In the genomic region with DNA sequence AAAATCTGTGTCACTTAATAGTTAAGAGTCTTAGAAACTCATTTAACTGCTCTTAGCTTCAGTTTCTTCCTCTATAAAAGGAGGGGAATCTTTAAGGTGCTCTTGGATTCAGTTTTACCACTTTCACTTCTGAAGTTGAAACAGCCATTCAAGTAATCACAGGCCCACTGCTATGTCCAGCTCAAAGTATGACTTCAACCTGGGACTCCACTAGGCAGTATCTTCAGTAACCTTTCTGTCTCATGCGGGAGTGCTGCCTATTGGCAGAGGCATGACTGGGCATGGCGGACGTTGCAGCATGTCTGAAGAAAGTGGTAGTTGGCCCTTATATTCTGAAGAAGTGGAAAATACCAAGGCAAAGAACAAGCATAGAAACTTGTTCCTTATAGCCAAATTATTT, we compare ENCODE assay signal across 29 cellular contexts.
"Had no signal": no experiment of that assay in that cellular context is flagged by ENCODE, and none has a peak within 500 bp of the region (broad histone marks: within the 10 kb centered on the region; RNA-seq: fewer than 3 reads in every experiment).

No MANE protein-coding gene starts in this region.

- H3K4me3 Mint-ChIP-seq: activated CD4-positive, alpha-beta T cell treated with anti-CD3 and anti-CD28 coated beads, Interleukin-2, amount 10 ng/mL, durations not matched to agents 24 days and 14 days; activated CD8-positive, alpha-beta T cell treated with anti-CD3 and anti-CD28 coated beads, Interleukin-2, amount 10 ng/mL, durations not matched to agents 7 days and 5 days; activated naive CD4-positive, alpha-beta T cell treated with anti-CD3 and anti-CD28 coated beads for 36 hours; activated T-cell treated with anti-CD3 and anti-CD28 coated beads, Interleukin-2, amount 50 U/mL, for 4 hours; activated T-helper 1 cell treated with anti-CD3 and anti-CD28 coated beads, Interleukin-12 subunit alpha, Interleukin-12 subunit beta, Interleukin-2, Interleukin-4 antibody, amounts not matched to agents 30 ng/mL and 10 ng/mL and 1 ng/mL, durations not matched to agents 14 hours and 24 hours and 36 hours; T-helper 1 cell treated with Interleukin-12 subunit alpha and Interleukin-12 subunit beta and Interleukin-4 antibody, amounts not matched to agents 30 μg/mL and 1 μg/mL, for 36 hours; T-helper 2 cell treated with Interferon-gamma antibody and Interleukin-4, amounts not matched to agents 5 μg/mL and 100 μg/mL, for 36 hours had no signal

- H3K27me3 Mint-ChIP-seq: activated CD4-positive, alpha-beta T cell treated with anti-CD3 and anti-CD28 coated beads, Interleukin-2, amount 10 ng/mL, durations not matched to agents 24 days and 14 days had no signal

- H3K4me1 ChIP-seq: Peyer's patch, SJSA1 had no signal

- H3K27ac Mint-ChIP-seq: activated CD4-positive, alpha-beta T cell treated with anti-CD3 and anti-CD28 coated beads, Interleukin-2, amount 10 ng/mL, durations not matched to agents 24 days and 14 days; activated naive CD4-positive, alpha-beta T cell treated with anti-CD3 and anti-CD28 coated beads for 36 hours; activated T-helper 1 cell treated with anti-CD3 and anti-CD28 coated beads, Interleukin-12 subunit alpha, Interleukin-12 subunit beta, Interleukin-2, Interleukin-4 antibody, amounts not matched to agents 30 ng/mL and 10 ng/mL and 1 ng/mL, durations not matched to agents 14 hours and 24 hours and 36 hours; T-helper 1 cell treated with Interleukin-12 subunit alpha and Interleukin-12 subunit beta and Interleukin-4 antibody, amounts not matched to agents 30 μg/mL and 1 μg/mL, for 36 hours; T-helper 2 cell treated with Interferon-gamma antibody and Interleukin-4, amounts not matched to agents 5 μg/mL and 100 μg/mL, for 36 hours had no signal

- H3K9me3 Mint-ChIP-seq: activated CD4-positive, alpha-beta T cell treated with anti-CD3 and anti-CD28 coated beads, Interleukin-2, amount 10 ng/mL, durations not matched to agents 24 days and 14 days; activated naive CD4-positive, alpha-beta T cell treated with anti-CD3 and anti-CD28 coated beads for 36 hours; activated naive CD4-positive, alpha-beta T cell treated with anti-CD3 and anti-CD28 coated beads, Interleukin-2, amount 50 U/mL, for 72 hours; activated T-cell treated with anti-CD3 and anti-CD28 coated beads, Interleukin-2, amount 50 U/mL, for 4 hours; activated T-helper 1 cell treated with anti-CD3 and anti-CD28 coated beads, Interleukin-12 subunit alpha, Interleukin-12 subunit beta, Interleukin-2, Interleukin-4 antibody, amounts not matched to agents 30 ng/mL and 10 ng/mL and 1 ng/mL, durations not matched to agents 14 hours and 24 hours and 36 hours; T-helper 1 cell treated with Interleukin-12 subunit alpha and Interleukin-12 subunit beta and Interleukin-4 antibody, amounts not matched to agents 30 μg/mL and 1 μg/mL, for 36 hours; T-helper 2 cell treated with Interferon-gamma antibody and Interleukin-4, amounts not matched to agents 5 μg/mL and 100 μg/mL, for 36 hours had no signal

- H3K36me3 ChIP-seq: adrenal gland had no signal

- H3K27ac ChIP-seq: adrenal gland, body of pancreas, Peyer's patch, SJSA1 had no signal

- H3K4me3 ChIP-seq: adrenal gland, body of pancreas, K562, Peyer's patch, SJSA1 had no signal

- H3K9ac ChIP-seq: SK-N-SH had no signal

- ATAC-seq: activated CD8-positive, alpha-beta T cell treated with anti-CD3 and anti-CD28 coated beads, Interleukin-2, amount 10 ng/mL, durations not matched to agents 7 days and 5 days; activated naive CD4-positive, alpha-beta T cell treated with anti-CD3 and anti-CD28 coated beads, Interleukin-2, amount 50 U/mL, for 72 hours; activated T-cell treated with anti-CD3 and anti-CD28 coated beads, Interleukin-2, amount 50 U/mL, for 4 hours; body of pancreas; K562; PC-3 had no signal

- H3K4me2 ChIP-seq: SK-N-SH had no signal

- H3K9me3 ChIP-seq: adrenal gland, body of pancreas, Peyer's patch, SJSA1, SK-N-SH had no signal

- DNase-seq: activated CD4-positive, alpha-beta T cell treated with anti-CD3 and anti-CD28 coated beads, Interleukin-2, amount 10 ng/mL, durations not matched to agents 24 days and 14 days; activated CD4-positive, alpha-beta T cell treated with anti-CD3 and anti-CD28 coated beads, Interleukin-2, amount 50 U/mL, for 4 hours; activated CD8-positive, alpha-beta T cell treated with anti-CD3 and anti-CD28 coated beads, Interleukin-2, amount 10 ng/mL, durations not matched to agents 7 days and 5 days; activated gamma-delta T cell treated with Interleukin-2 at 50 U/mL for 16 hours; activated naive CD4-positive, alpha-beta T cell treated with anti-CD3 and anti-CD28 coated beads for 36 hours; activated T-cell treated with anti-CD3 and anti-CD28 coated beads, Interleukin-2, amount 50 U/mL, for 4 hours; adrenal gland; body of pancreas; NCI-H1105; NCI-H1417 treated with DMSO at 0.1 percent for 48 hours; NCI-H187 treated with DMSO at 0.1 percent for 48 hours; NCI-H2081; NCI-H226; NCI-H446 treated with DMSO at 0.1 percent for 48 hours; NCI-H524 treated with DMSO at 0.1 percent for 48 hours; NK-92 treated with Interleukin-12 subunit alpha and Interleukin-12 subunit beta, amount 100 ng/mL, for 24 hours; PC-3; Peyer's patch; RPMI8226; SHP77 treated with DMSO at 0.1 percent for 48 hours; SK-N-SH had no signal

- H3K27me3 ChIP-seq: adrenal gland, body of pancreas, Peyer's patch, SJSA1 had no signal

- FAIRE-seq: astrocyte, K562, TTC549 had no signal
